Comparison of ENCODE assay signal across 15 cellular contexts in genomic region chr6:148952147-148953041, GRCh38.
DNase-seq lines count a peak whose midpoint lies in the region; ATAC-seq, FAIRE-seq and TF ChIP-seq lines count a peak whose summit lies in the region.
"Had no signal": no experiment of that assay in that cellular context is flagged by ENCODE, and none has a peak within 500 bp of the region (broad histone marks: within the 10 kb centered on the region; RNA-seq: fewer than 3 reads in every experiment).

No MANE protein-coding gene starts in this region.

- H3K9me3 Mint-ChIP-seq in astrocyte (ENCODE audit: unreplicated experiment), result no peaks in the 10 kb centered on the region
- no peaks in the 10 kb centered on the region for H3K9me3 Mint-ChIP-seq in activated CD8-positive, alpha-beta T cell treated with anti-CD3 and anti-CD28 coated beads for 36 hours

- TF ChIP-seq EP300 in gastroesophageal sphincter (IDR thresholded peaks at IDR 0.05), result no peak

- H3K36me3 ChIP-seq in BJ (ENCODE audit: control insufficient read depth, insufficient read depth, low read length) (no peaks in the 10 kb centered on the region), HEK293 (ENCODE audit: control insufficient read depth in 2 of 2, insufficient read depth in 1 of 2, low read length in 2 of 2) (peaks cover 0 to 6% of the 10 kb centered on the region in 2 experiments; a peak in 1 of 3 replicates), astrocyte (ENCODE audit: insufficient read depth, low read length) (no peaks in the 10 kb centered on the region), gastroesophageal sphincter (no peaks in the 10 kb centered on the region)

- H3K4me2 ChIP-seq in astrocyte (ENCODE audit: low read length), result no peak overlapping the region

- H3K79me2 ChIP-seq in astrocyte (ENCODE audit: insufficient read depth, low read length), result no peaks in the 10 kb centered on the region

- H3K27me3 ChIP-seq in BJ (ENCODE audit: control insufficient read depth, insufficient read depth, low read length) (no peaks in the 10 kb centered on the region), astrocyte (ENCODE audit: insufficient read depth, low read length) (no peaks in the 10 kb centered on the region), gastroesophageal sphincter (no peaks in the 10 kb centered on the region)

- 53 to 69% methylated on average over 10 of the region's 10 CpGs for WGBS in gastroesophageal sphincter (ENCODE audit: low coverage in 1 of 2), 2 donors

- no peak for FAIRE-seq in astrocyte (lab: Jason Lieb, UNC)

- POLR2A ChIA-PET in BJ (lab: Charles Lee), result no interaction called here
- POLR2A ChIA-PET in HEK293 (lab: Yijun Ruan, JAX), result no interaction called here
- POLR2A ChIA-PET in activated CD8-positive, alpha-beta T cell treated with anti-CD3 and anti-CD28 coated beads for 36 hours (lab: Charles Lee), result no interaction called here

- H3K9me3 ChIP-seq in HEK293 (ENCODE audit: control insufficient read depth, insufficient read depth, low read depth, low read length) (no peaks in the 10 kb centered on the region; the same call in 1 of the 2 replicates), astrocyte (ENCODE audit: insufficient read depth, low read depth, low read length) (no peaks in the 10 kb centered on the region), gastroesophageal sphincter (no peaks in the 10 kb centered on the region)

- CTCF ChIA-PET in BJ (lab: Yijun Ruan, JAX) (no interaction called here), HEK293 (lab: Yijun Ruan, JAX) (interaction anchor here (0.8 to 1.5 kb wide), 7 partner anchors 9 to 773 kb away, joined by 3 to 7 read pairs (median 3); no protein-coding TSS in a partner anchor)
- CTCF ChIA-PET in activated CD8-positive, alpha-beta T cell treated with anti-CD3 and anti-CD28 coated beads for 36 hours (lab: Charles Lee), result no interaction called here

- H3K27ac ChIP-seq in HEK293 (ENCODE audit: extremely low read depth, low read depth, low read length) (no peak overlapping the region), astrocyte (ENCODE audit: low read depth, low read length) (no peak overlapping the region), gastroesophageal sphincter (no peak overlapping the region)

- no peaks in the 10 kb centered on the region for H4K20me1 ChIP-seq in astrocyte (ENCODE audit: insufficient read depth, low read length)

- peaks cover 9% of the 10 kb centered on the region for H3K36me3 Mint-ChIP-seq in astrocyte (ENCODE audit: low read depth, unreplicated experiment)
- no peaks in the 10 kb centered on the region for H3K36me3 Mint-ChIP-seq in activated CD8-positive, alpha-beta T cell treated with anti-CD3 and anti-CD28 coated beads for 36 hours (ENCODE audit: low read depth)

- peak; percentile 42 for ATAC-seq in gastroesophageal sphincter
- ATAC-seq in HG03342 (IDR thresholded peaks at IDR 0.05; ENCODE audit: unreplicated experiment), result no peak
- ATAC-seq in activated CD8-positive, alpha-beta T cell treated with anti-CD3 and anti-CD28 coated beads for 36 hours, result no peak
- ATAC-seq: stimulated activated naive CD8-positive, alpha-beta T cell treated with anti-CD3 and anti-CD28 coated beads, Interleukin-15, amount 100 ng/mL, for 72 hours had no signal

- DNase-seq in BJ (ENCODE audit: low read depth) (peak; percentile 61), astrocyte (ENCODE audit: low read depth) (peak; percentile 36), HuH-7 (ENCODE audit: low spot score) (no peak), NCI-H1417 treated with DMSO at 0.1 percent for 48 hours (lab: John Stamatoyannopoulos, UW) (no peak)
- DNase-seq in activated CD8-positive, alpha-beta T cell treated with anti-CD3 and anti-CD28 coated beads for 36 hours, result no peak
- DNase-seq: activated CD8-positive, alpha-beta memory T cell treated with anti-CD3 and anti-CD28 coated beads for 24 hours; activated effector memory CD4-positive, alpha-beta T cell treated with anti-CD3 and anti-CD28 coated beads, Interleukin-2, amount 50 U/mL, for 16 hours; foreskin fibroblast; KBM-7; NCI-H524 treated with DMSO at 0.1 percent for 48 hours; stimulated activated CD4-positive, alpha-beta T cell treated with anti-CD3 and anti-CD28 coated beads, Interleukin-12 subunit alpha, Interleukin-12 subunit beta, amount 100 ng/mL, for 4 hours; stimulated activated naive CD8-positive, alpha-beta T cell treated with anti-CD3 and anti-CD28 coated beads, Interleukin-15, amount 100 ng/mL, for 72 hours had no signal

- H3K27ac Mint-ChIP-seq in astrocyte (ENCODE audit: unreplicated experiment), result no peak overlapping the region
- H3K27ac Mint-ChIP-seq in activated CD8-positive, alpha-beta T cell treated with anti-CD3 and anti-CD28 coated beads for 36 hours, result no peak overlapping the region
- H3K27ac Mint-ChIP-seq: stimulated activated naive CD8-positive, alpha-beta T cell treated with anti-CD3 and anti-CD28 coated beads, Interleukin-15, amount 100 ng/mL, for 72 hours had no signal

- H3K4me3 ChIP-seq in BJ (ENCODE audit: low read depth, low read length), result no peak overlapping the region
- no peak overlapping the region for H3K4me3 ChIP-seq in HEK293 (ENCODE audit: low read depth, low read length)
- H3K4me3 ChIP-seq in astrocyte (ENCODE audit: insufficient read depth, low read depth, low read length), result no peak overlapping the region
- H3K4me3 ChIP-seq in gastroesophageal sphincter, result no peak overlapping the region

- H2AFZ ChIP-seq in astrocyte (ENCODE audit: low read depth, low read length), result no peak overlapping the region

- no peak for TF ChIP-seq POLR2A in gastroesophageal sphincter (IDR thresholded peaks at IDR 0.05)

- H3K4me1 ChIP-seq in HEK293 (ENCODE audit: control insufficient read depth, insufficient read depth, low read length) (peaks cover 11% of the 10 kb centered on the region), astrocyte (ENCODE audit: insufficient read depth, low read length) (no peaks in the 10 kb centered on the region), gastroesophageal sphincter (peaks cover 0 to 13% (median 0%) of the 10 kb centered on the region in 3 donors)

- no peaks in the 10 kb centered on the region for H3K27me3 Mint-ChIP-seq in astrocyte (ENCODE audit: low read depth, unreplicated experiment)
- peaks cover 2% of the 10 kb centered on the region for H3K27me3 Mint-ChIP-seq in activated CD8-positive, alpha-beta T cell treated with anti-CD3 and anti-CD28 coated beads for 36 hours

- intact Hi-C loops in activated CD8-positive, alpha-beta T cell treated with anti-CD3 and anti-CD28 coated beads for 36 hours (cut with micrococcal nuclease), result loop anchor here (5.0 kb wide), 1 partner anchor 395 kb away; no protein-coding TSS in a partner anchor

- no peak overlapping the region for H3K9ac ChIP-seq in astrocyte (ENCODE audit: low read length)

- TF ChIP-seq CTCF in BJ (IDR thresholded peaks at IDR 0.05; ENCODE audit: insufficient read depth, low read depth, low read length) (no peak), HEK293 (tag by site-specific recombination; IDR thresholded peaks at IDR 0.05) (no peak), astrocyte (IDR thresholded peaks at IDR 0.05; ENCODE audit: insufficient read depth, low read depth, low read length) (no peak), gastroesophageal sphincter (IDR thresholded peaks at IDR 0.05) (no peak)
- TF ChIP-seq CTCF in activated CD8-positive, alpha-beta T cell treated with anti-CD3 and anti-CD28 coated beads for 36 hours (IDR thresholded peaks at IDR 0.05), result no peak

- no peak overlapping the region for H3K4me3 Mint-ChIP-seq in astrocyte (ENCODE audit: unreplicated experiment)
- no peak overlapping the region for H3K4me3 Mint-ChIP-seq in activated CD8-positive, alpha-beta T cell treated with anti-CD3 and anti-CD28 coated beads for 36 hours
- H3K4me3 Mint-ChIP-seq: stimulated activated naive CD8-positive, alpha-beta T cell treated with anti-CD3 and anti-CD28 coated beads, Interleukin-15, amount 100 ng/mL, for 72 hours had no signal

- H3K4me1 Mint-ChIP-seq in astrocyte (ENCODE audit: low read depth, unreplicated experiment), result peaks cover 22% of the 10 kb centered on the region
- no peaks in the 10 kb centered on the region for H3K4me1 Mint-ChIP-seq in activated CD8-positive, alpha-beta T cell treated with anti-CD3 and anti-CD28 coated beads for 36 hours (ENCODE audit: low read depth)
- H3K4me1 Mint-ChIP-seq: stimulated activated naive CD8-positive, alpha-beta T cell treated with anti-CD3 and anti-CD28 coated beads, Interleukin-15, amount 100 ng/mL, for 72 hours had no signal

TF ChIP-seq in HEK293, 187 proteins besides CTCF, POLR2A, EP300 and RAD21 (continues in another document):
- TF ChIP-seq ZXDB (tag by site-specific recombination; IDR thresholded peaks at IDR 0.05) (0 out of 2 replicates have a peak, but pooled peaks have one; percentile 13), ZBTB44 (tag by site-specific recombination; IDR thresholded peaks at IDR 0.05) (no peak), PRDM6 (tag by site-specific recombination; IDR thresholded peaks at IDR 0.05) (peak; percentile 69; the same call in 1 of the 2 replicates), ZNF48 (tag by site-specific recombination; IDR thresholded peaks at IDR 0.05) (no peak)

Comparison
In these comparisons a context has a peak if more than half of its experiments do, and no peak if none do; other contexts are left out.
1. DNase-seq: peak in BJ (single experiment) and astrocyte (single experiment); none in HuH-7 (single experiment), NCI-H1417 treated with DMSO at 0.1 percent for 48 hours (single experiment) and activated CD8-positive, alpha-beta T cell treated with anti-CD3 and anti-CD28 coated beads for 36 hours (single experiment).